Comparison of ENCODE assay signal across 10 cellular contexts in genomic region chrX:73818200-73819116, GRCh38. TPM values are rescaled to one million over a fixed set of nuclear protein-coding genes. Genes with fewer than 3 reads are reported as not detected.
"Had no signal": no experiment of that assay in that cellular context is flagged by ENCODE, and none has a peak within 500 bp of the region (broad histone marks: within the 10 kb centered on the region; RNA-seq: fewer than 3 reads in every experiment).

No MANE protein-coding gene starts in this region.

- FAIRE-seq: HepG2 had no signal

- H3K4me2 ChIP-seq: KMS-11 had no signal

- H3K9ac ChIP-seq: KMS-11 had no signal

- H3K36me3 ChIP-seq: HAP-1 had no signal

- DNase-seq: H7, Kasumi-1, KBM-7 had no signal

- H3K9me3 ChIP-seq: HAP-1 had no signal

- ATAC-seq: HCT116, HepG2 had no signal

- H3K4me1 ChIP-seq: HAP-1 had no signal

- H3K27ac ChIP-seq: HL-60, KMS-11 had no signal

- H3K4me3 ChIP-seq: HAP-1 had no signal

RNA-seq across cellular contexts. Expression of gene XIST, which starts 34.1 kb away (rescaled TPM):
- total RNA-seq: H4, H7, HT1080 had no signal
